1 cellular context compared by ENCODE assay signal in the genomic region with DNA sequence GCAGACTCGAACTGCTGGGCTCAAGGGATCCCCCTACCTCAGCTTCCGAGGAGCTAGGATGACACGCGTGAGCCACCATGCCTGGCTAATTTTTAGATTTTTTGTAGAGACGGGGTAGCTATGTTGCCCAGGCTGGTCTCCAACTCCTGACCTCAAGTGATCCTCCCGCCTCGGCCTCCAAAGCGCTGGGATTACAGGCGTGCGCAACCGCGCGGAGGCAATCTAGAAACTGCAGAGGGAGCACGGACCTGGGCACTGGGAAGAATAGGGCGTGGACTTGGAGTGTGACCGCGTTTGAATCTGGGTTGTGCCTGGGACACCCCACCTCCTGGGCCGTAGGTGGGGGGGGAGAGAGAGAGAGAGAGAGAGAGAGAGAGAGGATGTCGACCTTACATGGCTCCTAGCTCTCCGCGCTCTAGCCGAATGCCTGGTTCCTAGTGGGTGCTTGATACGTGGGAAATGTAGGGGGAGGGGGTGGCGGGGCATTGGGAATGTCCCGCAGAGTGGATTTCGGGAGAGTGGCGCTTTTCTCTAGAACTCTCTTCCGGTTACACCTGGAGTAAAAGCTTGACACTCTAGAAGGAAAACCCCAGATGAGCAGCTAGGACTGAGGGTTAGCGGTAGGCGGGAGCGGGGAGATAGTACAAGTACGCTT.
TF ChIP-seq lines count a peak whose summit lies in the region.

No MANE protein-coding gene starts in this region.

TF ChIP-seq in A549, 52 proteins besides CTCF, POLR2A, EP300 and RAD21 (continued from another document):
- TF ChIP-seq, protein P1, sequence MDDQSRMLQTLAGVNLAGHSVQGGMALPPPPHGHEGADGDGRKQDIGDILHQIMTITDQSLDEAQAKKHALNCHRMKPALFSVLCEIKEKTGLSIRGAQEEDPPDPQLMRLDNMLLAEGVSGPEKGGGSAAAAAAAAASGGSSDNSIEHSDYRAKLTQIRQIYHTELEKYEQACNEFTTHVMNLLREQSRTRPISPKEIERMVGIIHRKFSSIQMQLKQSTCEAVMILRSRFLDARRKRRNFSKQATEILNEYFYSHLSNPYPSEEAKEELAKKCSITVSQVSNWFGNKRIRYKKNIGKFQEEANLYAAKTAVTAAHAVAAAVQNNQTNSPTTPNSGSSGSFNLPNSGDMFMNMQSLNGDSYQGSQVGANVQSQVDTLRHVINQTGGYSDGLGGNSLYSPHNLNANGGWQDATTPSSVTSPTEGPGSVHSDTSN (IDR thresholded peaks at IDR 0.05) = no peak
